10 cellular contexts compared by ENCODE assay signal in genomic region chr12:59084758-59085383, GRCh38.
A peak's percentile ranks its signal among the peaks of the same experiment; 100 is the strongest.
DNase-seq lines count a peak whose midpoint lies in the region; ATAC-seq and TF ChIP-seq lines count a peak whose summit lies in the region.
"Had no signal": no experiment of that assay in that cellular context is flagged by ENCODE, and none has a peak within 500 bp of the region (broad histone marks: within the 10 kb centered on the region; RNA-seq: fewer than 3 reads in every experiment).

No MANE protein-coding gene starts in this region.

- no peak for TF ChIP-seq EP300 in sigmoid colon (IDR thresholded peaks at IDR 0.05)

- in situ Hi-C loops in GM23248 (cut with MboI) = loop anchor here (10.0 to 25.0 kb wide), 4 partner anchors 170 to 1098 kb away; no protein-coding TSS in a partner anchor

- no peaks in the 10 kb centered on the region for H3K79me2 ChIP-seq in GM23248 (ENCODE audit: insufficient read depth)

- H3K27me3 ChIP-seq in GM23248 (replicated peaks; ENCODE audit: insufficient read depth) (no peaks in the 10 kb centered on the region), sigmoid colon (no peaks in the 10 kb centered on the region)

- DNase-seq in GM23248 (peak; percentile 65), SHP77 (lab: John Stamatoyannopoulos, UW) (peak; percentile 50 to 58), fibroblast of villous mesenchyme (ENCODE audit: low read depth) (peak; percentile 61), sigmoid colon (no peak)
- DNase-seq in stimulated activated CD4-positive, alpha-beta T cell treated with anti-CD3 and anti-CD28 coated beads, Interleukin-2, amount 100 ng/mL, for 24 hours = no peak
- DNase-seq: activated B cell treated with CpG ODN at 0.5 μM for 24 hours, NCI-H82 had no signal

- H2AFZ ChIP-seq in GM23248 = peak overlapping the region; percentile 87

- no peaks in the 10 kb centered on the region for H4K20me1 ChIP-seq in GM23248 (ENCODE audit: insufficient read depth)

- TF ChIP-seq CTCF in fibroblast of villous mesenchyme (IDR thresholded peaks at IDR 0.05; ENCODE audit: insufficient read depth, low read depth, low read length) = no peak
- TF ChIP-seq CTCF in sigmoid colon (IDR thresholded peaks at IDR 0.05) = peak in 1 of 4 experiments; percentile 12

- peak overlapping the region; percentile 64 for H3K4me2 ChIP-seq in GM23248 (ENCODE audit: unreplicated experiment)

- H3K4me3 ChIP-seq in GM23248 = peak overlapping the region; percentile 46
- no peak overlapping the region for H3K4me3 ChIP-seq in fibroblast of villous mesenchyme (ENCODE audit: low read depth, low read length)
- no peak overlapping the region for H3K4me3 ChIP-seq in sigmoid colon

- ATAC-seq in HG02571 (IDR thresholded peaks at IDR 0.05; ENCODE audit: unreplicated experiment) = no peak
- ATAC-seq in HG02610 (IDR thresholded peaks at IDR 0.05; ENCODE audit: unreplicated experiment) = no peak
- no peak for ATAC-seq in GM19467 (IDR thresholded peaks at IDR 0.05; ENCODE audit: unreplicated experiment)

- H3K4me1 ChIP-seq in GM23248 (ENCODE audit: insufficient read depth) (peaks cover 46% of the 10 kb centered on the region), sigmoid colon (peaks cover 0 to 37% (median 7%) of the 10 kb centered on the region in 4 donors)

- 2 to 8% methylated on average over 11 of the region's 11 CpGs for WGBS in GM23248 (ENCODE audit: low coverage in 1 of 2, low lambda C conversion rate in 2 of 2, missing lambda C conversion rate in 2 of 2), 2 experiments
- 71 to 85% methylated on average over 11 of the region's 11 CpGs for WGBS in sigmoid colon, 2 donors

- no peak for TF ChIP-seq POLR2A in sigmoid colon (IDR thresholded peaks at IDR 0.05)

- intact Hi-C loops in sigmoid colon (cut with DNase I) = loop anchor here (5.0 to 10.0 kb wide), 4 partner anchors 168 to 740 kb away; no protein-coding TSS in a partner anchor

- H3K27ac ChIP-seq in GM23248 (peak overlapping the region; percentile 19; the same call in 1 of the 2 replicates), sigmoid colon (peak overlapping the region; percentile 33 to 64 (median 44))

- peaks cover 11% of the 10 kb centered on the region; the same call in 1 of the 2 replicates for H3F3A ChIP-seq in GM23248 (ENCODE audit: insufficient read depth)

- H3K9me2 ChIP-seq in GM23248 (ENCODE audit: insufficient read depth) = no peaks in the 10 kb centered on the region

- no peaks in the 10 kb centered on the region for H3K36me3 ChIP-seq in GM23248 (ENCODE audit: low read depth)
- no peaks in the 10 kb centered on the region for H3K36me3 ChIP-seq in sigmoid colon

- no peaks in the 10 kb centered on the region for H3K9me3 ChIP-seq in GM23248 (ENCODE audit: low read depth)
- H3K9me3 ChIP-seq in sigmoid colon = no peaks in the 10 kb centered on the region

- H3K9ac ChIP-seq in GM23248 = 0 out of 2 replicates have a peak overlapping the region, but pooled peaks have one; percentile 10

Comparison
In these comparisons a context has a peak if more than half of its experiments do, and no peak if none do; other contexts are left out.
1. DNase-seq: peak in GM23248 (single experiment), SHP77 (2 of 2) and fibroblast of villous mesenchyme (single experiment); none in sigmoid colon (single experiment) and stimulated activated CD4-positive, alpha-beta T cell treated with anti-CD3 and anti-CD28 coated beads, Interleukin-2, amount 100 ng/mL, for 24 hours (0 of 2).